Comparison of ENCODE assay signal across 29 cellular contexts in the genomic region with DNA sequence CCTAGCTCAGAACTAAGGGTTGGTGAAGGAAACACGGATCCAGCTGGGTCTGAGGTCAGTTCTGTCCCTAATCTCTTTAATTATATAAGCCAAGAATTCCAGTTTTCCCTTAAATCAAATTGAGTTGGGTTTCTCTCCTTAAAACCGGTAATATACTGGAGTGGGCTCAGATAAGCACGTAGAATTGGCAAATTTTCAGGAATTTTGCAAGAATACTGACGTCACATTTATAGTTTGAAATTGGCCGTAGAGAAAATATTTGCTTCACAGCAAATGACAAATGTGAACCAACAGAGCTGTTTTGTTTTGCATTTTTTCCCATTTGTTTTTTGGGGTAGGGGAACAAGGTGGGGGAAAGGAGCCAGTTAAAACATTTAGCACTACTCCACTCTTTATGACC. TPM values are rescaled to one million over a fixed set of nuclear protein-coding genes. Genes with fewer than 3 reads are reported as not detected.
"Had no signal": no experiment of that assay in that cellular context is flagged by ENCODE, and none has a peak within 500 bp of the region (broad histone marks: within the 10 kb centered on the region; RNA-seq: fewer than 3 reads in every experiment).

No MANE protein-coding gene starts in this region.

- H3K4me2 ChIP-seq: neural progenitor cell, smooth muscle cell had no signal

- H3K79me2 ChIP-seq: parathyroid adenoma had no signal

- DNase-seq: natural killer cell; occipital lobe; ovary; posterior cingulate gyrus; psoas muscle; right cardiac atrium; spleen; stimulated activated CD4-positive, alpha-beta T cell treated with anti-CD3 and anti-CD28 coated beads, Interleukin-12 subunit alpha, Interleukin-12 subunit beta, amount 100 ng/mL, for 4 hours; stimulated activated CD4-positive, alpha-beta T cell treated with anti-CD3 and anti-CD28 coated beads, Interleukin-1b, Interleukin-23, amount 100 ng/mL, for 48 hours; stimulated activated CD4-positive, alpha-beta T cell treated with anti-CD3 and anti-CD28 coated beads, Interleukin-4, amount 100 ng/mL, for 1 hour; stimulated activated CD4-positive, alpha-beta T cell treated with anti-CD3 and anti-CD28 coated beads, Interleukin-4, amount 100 ng/mL, for 4 hours; stimulated activated CD8-positive, alpha-beta memory T cell treated with anti-CD3 and anti-CD28 coated beads, Interleukin-4, amount 100 ng/mL, for 48 hours; stimulated activated naive CD4-positive, alpha-beta T cell; stimulated activated naive CD8-positive, alpha-beta T cell treated with anti-CD3 and anti-CD28 coated beads, Interleukin-15, amount 100 ng/mL, for 72 hours; stimulated activated naive CD8-positive, alpha-beta T cell treated with anti-CD3 and anti-CD28 coated beads, Interleukin-15, Interleukin-2, amounts not matched to agents 100 U/mL and 50 U/mL, for 24 hours; substantia nigra; testis; tibial artery; transverse colon; upper lobe of right lung; uterus had no signal

- H3K9ac ChIP-seq: neural progenitor cell, parathyroid adenoma had no signal

- H3K27ac ChIP-seq: neural progenitor cell, ovary, parathyroid adenoma, psoas muscle, skin epidermis, spleen, suprapubic skin, testis, tibial artery, transverse colon, upper lobe of right lung, uterus had no signal

- H2AFZ ChIP-seq: neural progenitor cell, parathyroid adenoma had no signal

- H3K27me3 ChIP-seq: neural progenitor cell, ovary, suprapubic skin, testis, tibial artery, transverse colon, upper lobe of right lung, uterus had no signal

- H3K36me3 ChIP-seq: neural progenitor cell, ovary, spleen, suprapubic skin, tibial artery, transverse colon, upper lobe of right lung, uterus had no signal

- H3K4me1 ChIP-seq: neural progenitor cell, parathyroid adenoma, psoas muscle, spleen, suprapubic skin, testis, tibial artery, transverse colon, upper lobe of right lung, uterus had no signal

- ATAC-seq: natural killer cell; psoas muscle; sciatic nerve; stimulated activated memory B cell treated with anti-CD40 and anti-IgM and Interleukin-4, amounts not matched to agents 10 μg/mL and 1 μg/mL and 100 μg/mL, for 72 hours; stimulated activated naive CD8-positive, alpha-beta T cell treated with anti-CD3 and anti-CD28 coated beads, Interleukin-15, amount 100 ng/mL, for 72 hours; stimulated activated naive CD8-positive, alpha-beta T cell treated with anti-CD3 and anti-CD28 coated beads, Interleukin-15, Interleukin-2, amounts not matched to agents 100 U/mL and 50 U/mL, for 24 hours; upper lobe of right lung had no signal

- H3K9me3 ChIP-seq: ovary, psoas muscle, suprapubic skin, testis, tibial artery, transverse colon, upper lobe of right lung, uterus had no signal

- H3K4me3 ChIP-seq: neural progenitor cell, ovary, psoas muscle, skin epidermis, smooth muscle cell, spleen, suprapubic skin, testis, tibial artery, transverse colon, upper lobe of right lung, uterus had no signal

RNA-seq across cellular contexts. Expression of a gene that starts 17.4 kb away (rescaled TPM):
- total RNA-seq: occipital lobe, renal cortical epithelial cell, suprapubic skin, transverse colon, upper lobe of right lung had no signal
- polyA plus RNA-seq: right cardiac atrium, smooth muscle cell, spleen had no signal
